In genomic region chr6:27757307-27757706, GRCh38 we compare ENCODE assay signal across 8 cellular contexts.
DNase-seq lines count a peak whose midpoint lies in the region; ATAC-seq and TF ChIP-seq lines count a peak whose summit lies in the region.

No MANE protein-coding gene starts in this region.

- peaks cover 7% of the 10 kb centered on the region for H3K36me3 Mint-ChIP-seq in activated B cell treated with CpG ODN at 0.5 μM for 24 hours (ENCODE audit: low read depth)
- peaks cover 10% of the 10 kb centered on the region for H3K36me3 Mint-ChIP-seq in dendritic cell treated with granulocyte-macrophage colony-stimulating factor and Interleukin-4, amounts not matched to agents 40 ng/mL and 50 ng/mL, for 4 days (ENCODE audit: low read depth)
- H3K36me3 Mint-ChIP-seq in nephron progenitor cell (ENCODE audit: low read depth), result no peaks in the 10 kb centered on the region

- ATAC-seq in GM18511 (IDR thresholded peaks at IDR 0.05; ENCODE audit: unreplicated experiment), result peak; percentile 23
- no peak for ATAC-seq in activated B cell treated with CpG ODN at 0.5 μM for 24 hours (ENCODE audit: low read depth)

- TF ChIP-seq CTCF in activated B cell treated with CpG ODN at 0.5 μM for 24 hours (IDR thresholded peaks at IDR 0.05) (no peak), nephron progenitor cell (IDR thresholded peaks at IDR 0.05) (no peak)

- no peaks in the 10 kb centered on the region for H3K9me3 Mint-ChIP-seq in activated B cell treated with CpG ODN at 0.5 μM for 24 hours
- no peaks in the 10 kb centered on the region for H3K9me3 Mint-ChIP-seq in dendritic cell treated with granulocyte-macrophage colony-stimulating factor and Interleukin-4, amounts not matched to agents 40 ng/mL and 50 ng/mL, for 4 days
- H3K9me3 Mint-ChIP-seq in nephron progenitor cell, result no peaks in the 10 kb centered on the region

- CTCF ChIA-PET in activated B cell treated with CpG ODN at 0.5 μM for 24 hours (lab: Charles Lee), result interaction anchor here (2.0 kb wide), 1 partner anchor 15 kb away, joined by 8 read pairs; no protein-coding TSS in a partner anchor

- DNase-seq in activated B cell treated with CpG ODN at 0.5 μM for 24 hours, result peak; percentile 29
- DNase-seq in nephron progenitor cell, result peak; percentile 49
- DNase-seq in NCI-H524 treated with DMSO at 0.1 percent for 48 hours (lab: John Stamatoyannopoulos, UW), result no peak
- no peak for DNase-seq in COR-L47 (lab: John Stamatoyannopoulos, UW)
- no peak for DNase-seq in OCI-M2 (lab: John Stamatoyannopoulos, UW; ENCODE audit: unreplicated experiment)
- no peak for DNase-seq in cerebellar nuclear complex (lab: John Stamatoyannopoulos, UW)

- H3K27me3 Mint-ChIP-seq in activated B cell treated with CpG ODN at 0.5 μM for 24 hours (no peaks in the 10 kb centered on the region), nephron progenitor cell (ENCODE audit: low read depth, poor library complexity) (peaks cover 31% of the 10 kb centered on the region)
- H3K27me3 Mint-ChIP-seq in dendritic cell treated with granulocyte-macrophage colony-stimulating factor and Interleukin-4, amounts not matched to agents 40 ng/mL and 50 ng/mL, for 4 days, result no peaks in the 10 kb centered on the region

- H3K27ac Mint-ChIP-seq in activated B cell treated with CpG ODN at 0.5 μM for 24 hours, result no peak overlapping the region
- H3K27ac Mint-ChIP-seq in dendritic cell treated with granulocyte-macrophage colony-stimulating factor and Interleukin-4, amounts not matched to agents 40 ng/mL and 50 ng/mL, for 4 days, result peak overlapping the region; percentile 81
- peak overlapping the region; percentile 14 for H3K27ac Mint-ChIP-seq in nephron progenitor cell

- POLR2A ChIA-PET in activated B cell treated with CpG ODN at 0.5 μM for 24 hours (lab: Charles Lee), result interaction anchor here (1.1 to 1.3 kb wide), 3 partner anchors 15 to 610 kb away, joined by 3 to 4 read pairs (median 3); partner anchors contain the start of gene ZNF184

- H3K4me3 Mint-ChIP-seq in activated B cell treated with CpG ODN at 0.5 μM for 24 hours, result peak overlapping the region; percentile 72
- peak overlapping the region; percentile 76 for H3K4me3 Mint-ChIP-seq in dendritic cell treated with granulocyte-macrophage colony-stimulating factor and Interleukin-4, amounts not matched to agents 40 ng/mL and 50 ng/mL, for 4 days
- peak overlapping the region; percentile 74 for H3K4me3 Mint-ChIP-seq in nephron progenitor cell

- intact Hi-C loops in activated B cell treated with CpG ODN at 0.5 μM for 24 hours (cut with micrococcal nuclease), result loop anchor here (10.0 kb wide), 2 partner anchors 327 to 1107 kb away; partner anchors contain the start of gene ZNF165
- intact Hi-C loops in dendritic cell treated with granulocyte-macrophage colony-stimulating factor and Interleukin-4, amounts not matched to agents 40 ng/mL and 50 ng/mL, for 4 days (cut with micrococcal nuclease), result no loop called here

- peaks cover 45% of the 10 kb centered on the region for H3K4me1 Mint-ChIP-seq in activated B cell treated with CpG ODN at 0.5 μM for 24 hours
- peaks cover 42% of the 10 kb centered on the region for H3K4me1 Mint-ChIP-seq in dendritic cell treated with granulocyte-macrophage colony-stimulating factor and Interleukin-4, amounts not matched to agents 40 ng/mL and 50 ng/mL, for 4 days (ENCODE audit: low read depth)
- peaks cover 61% of the 10 kb centered on the region for H3K4me1 Mint-ChIP-seq in nephron progenitor cell

Comparison
In these comparisons a context has a peak if more than half of its experiments do, and no peak if none do; other contexts are left out.
1. DNase-seq: peak in activated B cell treated with CpG ODN at 0.5 μM for 24 hours (single experiment) and nephron progenitor cell (single experiment); none in NCI-H524 treated with DMSO at 0.1 percent for 48 hours (single experiment), COR-L47 (single experiment), OCI-M2 (single experiment) and cerebellar nuclear complex (0 of 2).
2. Peak in every context shown above with its lines, with median percentiles within 50 percentile points of each other: H3K4me3 Mint-ChIP-seq.